ENCODE assay signal across 23 cellular contexts in the genomic region with DNA sequence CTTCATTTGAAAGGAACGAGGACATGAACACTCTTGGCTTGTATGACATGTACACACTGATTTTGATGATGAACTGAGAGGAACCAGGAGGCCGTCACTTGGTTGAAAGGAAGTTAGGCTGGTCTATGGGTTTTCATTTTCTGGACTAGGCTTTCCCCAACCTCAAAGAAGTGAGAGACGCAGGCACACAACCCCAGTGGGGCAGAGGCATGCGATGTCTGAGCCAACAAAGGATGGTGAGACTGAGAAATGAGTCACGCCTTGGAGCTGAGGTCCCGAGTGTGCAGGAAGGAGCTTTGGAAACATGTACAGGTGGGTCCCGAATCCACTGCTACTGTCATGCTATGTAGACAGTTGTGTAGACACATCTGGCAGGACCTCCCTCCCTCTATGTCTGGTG. TPM values are rescaled to one million over a fixed set of nuclear protein-coding genes. Genes with fewer than 3 reads are reported as not detected.
A peak's percentile ranks its signal among the peaks of the same experiment; 100 is the strongest.
DNase-seq lines count a peak whose midpoint lies in the region; ATAC-seq lines count a peak whose summit lies in the region.
"Had no signal": no experiment of that assay in that cellular context is flagged by ENCODE, and none has a peak within 500 bp of the region (broad histone marks: within the 10 kb centered on the region; RNA-seq: fewer than 3 reads in every experiment).

No MANE protein-coding gene starts in this region.

- H3K4me3 ChIP-seq in CD4-positive, alpha-beta memory T cell (ENCODE audit: low read length in 2 of 2), result no peak overlapping the region
- H3K4me3 ChIP-seq: K562, left ventricle myocardium inferior, MG63, skin epidermis, thoracic aorta had no signal

- no peak for DNase-seq in stimulated activated naive B cell treated with anti-CD40 and anti-IgM and Interleukin-4, amounts not matched to agents 10 μg/mL and 1 μg/mL and 100 μg/mL, for 72 hours
- DNase-seq in CD4-positive, alpha-beta memory T cell, result no peak
- DNase-seq in amygdala (lab: John Stamatoyannopoulos, UW), result no peak
- DNase-seq: activated CD4-positive, alpha-beta T cell treated with anti-CD3 and anti-CD28 coated beads, Interleukin-2, amount 50 U/mL, for 48 hours; activated gamma-delta T cell treated with Interleukin-2 at 50 U/mL for 16 hours; hypothalamus; left ventricle myocardium inferior; naive thymus-derived CD4-positive, alpha-beta T cell; NCI-H2081; NCI-H226; NCI-H748 treated with DMSO at 0.1 percent for 48 hours; SHP77 treated with DMSO at 0.1 percent for 48 hours had no signal

- H3K27ac Mint-ChIP-seq in activated T-helper 17 cell treated with anti-CD3 and anti-CD28 coated beads, Interleukin-2, amount 50 U/mL, for 72 hours, result no peak overlapping the region
- no peak overlapping the region for H3K27ac Mint-ChIP-seq in stimulated activated naive B cell treated with anti-CD40 and anti-IgM and Interleukin-4, amounts not matched to agents 10 μg/mL and 1 μg/mL and 100 μg/mL, for 72 hours
- H3K27ac Mint-ChIP-seq in CD4-positive, alpha-beta memory T cell, result peak overlapping the region in 3 of 7 donors; percentile 54 to 86 (median 59)
- H3K27ac Mint-ChIP-seq: dendritic cell treated with granulocyte-macrophage colony-stimulating factor and Interleukin-4, amounts not matched to agents 40 ng/mL and 50 ng/mL, for 4 days; mesothelial cell of epicardium had no signal

- ATAC-seq in GM18868 (IDR thresholded peaks at IDR 0.05; ENCODE audit: unreplicated experiment), result peak; percentile 47
- peak; percentile 28 for ATAC-seq in HG02759 (IDR thresholded peaks at IDR 0.05; ENCODE audit: unreplicated experiment)
- peak; percentile 52 for ATAC-seq in activated T-helper 17 cell treated with anti-CD3 and anti-CD28 coated beads, Interleukin-2, amount 50 U/mL, for 72 hours (replicated peaks)
- ATAC-seq in stimulated activated naive B cell treated with anti-CD40 and anti-IgM and Interleukin-4, amounts not matched to agents 10 μg/mL and 1 μg/mL and 100 μg/mL, for 72 hours (replicated peaks), result peak; percentile 60 to 63
- ATAC-seq in GM18858 (IDR thresholded peaks at IDR 0.05; ENCODE audit: unreplicated experiment), result no peak

- H3K9me3 ChIP-seq in CD4-positive, alpha-beta memory T cell (ENCODE audit: control insufficient read depth in 1 of 2, low read length in 2 of 2), result no peaks in the 10 kb centered on the region
- H3K9me3 ChIP-seq: left ventricle myocardium inferior, MG63, thoracic aorta had no signal

- H3K36me3 ChIP-seq in CD4-positive, alpha-beta memory T cell (ENCODE audit: insufficient read depth, low read length), result peaks cover 34% of the 10 kb centered on the region

- no peaks in the 10 kb centered on the region for H3K4me1 ChIP-seq in CD4-positive, alpha-beta memory T cell (ENCODE audit: insufficient read depth, low read length)

- no peaks in the 10 kb centered on the region for H3K27me3 Mint-ChIP-seq in activated T-helper 17 cell treated with anti-CD3 and anti-CD28 coated beads, Interleukin-2, amount 50 U/mL, for 72 hours
- H3K27me3 Mint-ChIP-seq in stimulated activated naive B cell treated with anti-CD40 and anti-IgM and Interleukin-4, amounts not matched to agents 10 μg/mL and 1 μg/mL and 100 μg/mL, for 72 hours, result no peaks in the 10 kb centered on the region
- no peaks in the 10 kb centered on the region for H3K27me3 Mint-ChIP-seq in CD4-positive, alpha-beta memory T cell
- H3K27me3 Mint-ChIP-seq: dendritic cell treated with granulocyte-macrophage colony-stimulating factor and Interleukin-4, amounts not matched to agents 40 ng/mL and 50 ng/mL, for 4 days; naive thymus-derived CD4-positive, alpha-beta T cell had no signal

- H3K4me3 Mint-ChIP-seq in activated T-helper 17 cell treated with anti-CD3 and anti-CD28 coated beads, Interleukin-2, amount 50 U/mL, for 72 hours, result no peak overlapping the region
- no peak overlapping the region for H3K4me3 Mint-ChIP-seq in stimulated activated naive B cell treated with anti-CD40 and anti-IgM and Interleukin-4, amounts not matched to agents 10 μg/mL and 1 μg/mL and 100 μg/mL, for 72 hours
- no peak overlapping the region for H3K4me3 Mint-ChIP-seq in CD4-positive, alpha-beta memory T cell
- H3K4me3 Mint-ChIP-seq: dendritic cell treated with granulocyte-macrophage colony-stimulating factor and Interleukin-4, amounts not matched to agents 40 ng/mL and 50 ng/mL, for 4 days; mesothelial cell of epicardium; naive thymus-derived CD4-positive, alpha-beta T cell had no signal

- no peaks in the 10 kb centered on the region for H3K9me3 Mint-ChIP-seq in activated T-helper 17 cell treated with anti-CD3 and anti-CD28 coated beads, Interleukin-2, amount 50 U/mL, for 72 hours
- H3K9me3 Mint-ChIP-seq in stimulated activated naive B cell treated with anti-CD40 and anti-IgM and Interleukin-4, amounts not matched to agents 10 μg/mL and 1 μg/mL and 100 μg/mL, for 72 hours, result no peaks in the 10 kb centered on the region
- no peaks in the 10 kb centered on the region for H3K9me3 Mint-ChIP-seq in CD4-positive, alpha-beta memory T cell
- H3K9me3 Mint-ChIP-seq: dendritic cell treated with granulocyte-macrophage colony-stimulating factor and Interleukin-4, amounts not matched to agents 40 ng/mL and 50 ng/mL, for 4 days; mesothelial cell of epicardium; naive thymus-derived CD4-positive, alpha-beta T cell had no signal

- no peak overlapping the region for H3K27ac ChIP-seq in CD4-positive, alpha-beta memory T cell (ENCODE audit: low read depth, low read length)
- H3K27ac ChIP-seq: left ventricle myocardium inferior, thoracic aorta had no signal

- H3K36me3 Mint-ChIP-seq in activated T-helper 17 cell treated with anti-CD3 and anti-CD28 coated beads, Interleukin-2, amount 50 U/mL, for 72 hours (ENCODE audit: low read depth), result peaks cover 56% of the 10 kb centered on the region
- peaks cover 23 to 43% of the 10 kb centered on the region in 2 donors for H3K36me3 Mint-ChIP-seq in stimulated activated naive B cell treated with anti-CD40 and anti-IgM and Interleukin-4, amounts not matched to agents 10 μg/mL and 1 μg/mL and 100 μg/mL, for 72 hours
- H3K36me3 Mint-ChIP-seq in CD4-positive, alpha-beta memory T cell, result peaks cover 40 to 54% of the 10 kb centered on the region in 2 donors

- POLR2A ChIA-PET in CD4-positive, alpha-beta memory T cell (lab: Charles Lee; ENCODE audit: partially characterized antibody), result no interaction called here

- no peaks in the 10 kb centered on the region for H3K27me3 ChIP-seq in CD4-positive, alpha-beta memory T cell (ENCODE audit: insufficient read depth, low read length)
- H3K27me3 ChIP-seq: MG63 had no signal

- intact Hi-C loops in CD4-positive, alpha-beta memory T cell (cut with micrococcal nuclease), result no loop called here

- CTCF ChIA-PET in CD4-positive, alpha-beta memory T cell (lab: Charles Lee; ENCODE audit: partially characterized antibody), result interaction anchor here (1.0 to 1.8 kb wide), 2 partner anchors 141 to 184 kb away, joined by 5 to 6 read pairs; no protein-coding TSS in a partner anchor

- H3K4me1 Mint-ChIP-seq in activated T-helper 17 cell treated with anti-CD3 and anti-CD28 coated beads, Interleukin-2, amount 50 U/mL, for 72 hours, result peaks cover 5% of the 10 kb centered on the region
- H3K4me1 Mint-ChIP-seq in stimulated activated naive B cell treated with anti-CD40 and anti-IgM and Interleukin-4, amounts not matched to agents 10 μg/mL and 1 μg/mL and 100 μg/mL, for 72 hours, result peaks cover 14 to 26% of the 10 kb centered on the region in 2 donors
- peaks cover 0 to 3% (median under 1%) of the 10 kb centered on the region in 4 donors for H3K4me1 Mint-ChIP-seq in CD4-positive, alpha-beta memory T cell

RNA-seq across cellular contexts. Expression of a gene that starts 24.1 kb away (rescaled TPM):
- total RNA-seq in activated T-helper 17 cell treated with anti-CD3 and anti-CD28 coated beads, Interleukin-2, amount 50 U/mL, for 72 hours, result not detected
- not detected for total RNA-seq in CD4-positive, alpha-beta memory T cell
- polyA plus RNA-seq in CD4-positive, alpha-beta memory T cell, result not detected
- total RNA-seq: K562, mesothelial cell of epicardium, OCI-LY7 had no signal
- polyA plus RNA-seq: K562 had no signal
